ENCODE assay signal across 17 cellular contexts in genomic region chr18:61475931-61476330, GRCh38.
DNase-seq lines count a peak whose midpoint lies in the region; ATAC-seq and TF ChIP-seq lines count a peak whose summit lies in the region.
"Had no signal": no experiment of that assay in that cellular context is flagged by ENCODE, and none has a peak within 500 bp of the region (broad histone marks: within the 10 kb centered on the region; RNA-seq: fewer than 3 reads in every experiment).

No MANE protein-coding gene starts in this region.

- no CpG with 5 or more reads among the region's 5 CpGs for WGBS in trophoblast cell (ENCODE audit: extremely low coverage, insufficient coverage, insufficient read length)

- no peak overlapping the region for H2BK5ac ChIP-seq in trophoblast cell (ENCODE audit: low read depth, low read length, poor library complexity)

- no peaks in the 10 kb centered on the region for H3K36me3 ChIP-seq in trophoblast cell (ENCODE audit: control insufficient read depth in 1 of 2, insufficient read depth in 2 of 2, low read length in 2 of 2)
- no peaks in the 10 kb centered on the region for H3K36me3 ChIP-seq in osteoblast (ENCODE audit: insufficient read depth, low read length)
- H3K36me3 ChIP-seq: BLaER1, HAP-1 had no signal

- no peak for TF ChIP-seq CTCF in osteoblast (IDR thresholded peaks at IDR 0.05; ENCODE audit: extremely low read depth, low read depth, low read length)

- no peak overlapping the region for H3K4ac ChIP-seq in trophoblast cell (ENCODE audit: low read depth, low read length)

- no peaks in the 10 kb centered on the region for H4K20me1 ChIP-seq in osteoblast (ENCODE audit: insufficient read depth, low read length)
- H4K20me1 ChIP-seq: BLaER1 had no signal

- peaks cover 8% of the 10 kb centered on the region for H3K79me1 ChIP-seq in trophoblast cell (ENCODE audit: low read length)

- H3K27ac ChIP-seq in trophoblast cell (ENCODE audit: low read depth, low read length) (peak overlapping the region; percentile 50), osteoblast (ENCODE audit: low read depth, low read length) (no peak overlapping the region)
- H3K27ac ChIP-seq: BLaER1, KMS-11 had no signal

- no peak overlapping the region for H2AK5ac ChIP-seq in trophoblast cell (ENCODE audit: low read length)

- no peak overlapping the region for H4K8ac ChIP-seq in trophoblast cell (ENCODE audit: low read depth, low read length)

- no peak overlapping the region for H2BK120ac ChIP-seq in trophoblast cell (ENCODE audit: insufficient read depth, low read length, poor library complexity)

- H3K4me1 ChIP-seq in trophoblast cell (ENCODE audit: control insufficient read depth in 1 of 2, insufficient read depth in 2 of 2, low read length in 2 of 2) (peaks cover 8 to 11% of the 10 kb centered on the region in 2 experiments), osteoblast (ENCODE audit: insufficient read depth, low read length) (no peaks in the 10 kb centered on the region)
- H3K4me1 ChIP-seq: BLaER1, HAP-1 had no signal

- H3K4me2 ChIP-seq in trophoblast cell (ENCODE audit: low read length) (no peak overlapping the region), osteoblast (ENCODE audit: insufficient read depth, low read length) (no peak overlapping the region)
- H3K4me2 ChIP-seq: BLaER1, KMS-11 had no signal

- H3K9me3 ChIP-seq in trophoblast cell (ENCODE audit: insufficient read depth, low read depth, low read length) (no peaks in the 10 kb centered on the region), osteoblast (ENCODE audit: low read depth, low read length) (no peaks in the 10 kb centered on the region)
- H3K9me3 ChIP-seq: BLaER1, HAP-1 had no signal

- no peak overlapping the region for H3K9ac ChIP-seq in trophoblast cell (ENCODE audit: low read length)
- H3K9ac ChIP-seq: BLaER1, KMS-11 had no signal

- H3K14ac ChIP-seq in trophoblast cell (ENCODE audit: low read length), result no peak overlapping the region

- H3K4me3 ChIP-seq in trophoblast cell (ENCODE audit: low read depth, low read length) (no peak overlapping the region), osteoblast (ENCODE audit: insufficient read depth, low read length) (no peak overlapping the region)
- H3K4me3 ChIP-seq: BLaER1, GM12878, HAP-1 had no signal

- no peak overlapping the region for H3K18ac ChIP-seq in trophoblast cell (ENCODE audit: low read length)

- no peaks in the 10 kb centered on the region for H3K79me2 ChIP-seq in trophoblast cell (ENCODE audit: control insufficient read depth, insufficient read depth, low read length, poor library complexity)
- no peaks in the 10 kb centered on the region for H3K79me2 ChIP-seq in osteoblast (ENCODE audit: insufficient read depth, low read length)

- H3K23ac ChIP-seq in trophoblast cell (ENCODE audit: low read length), result no peak overlapping the region

- DNase-seq in EL (peak; percentile 17), HT1080 (ENCODE audit: low read depth) (peak; percentile 8), astrocyte of the hippocampus (ENCODE audit: low read depth, low spot score) (peak; percentile 29), trophoblast cell (peak; percentile 44 to 61), osteoblast (ENCODE audit: insufficient read length, low spot score, missing footprints) (no peak), NCI-H1436 (lab: John Stamatoyannopoulos, UW) (no peak)
- DNase-seq: AML-193; CD4-positive, alpha-beta memory T cell; COR-L47; DMS 273 treated with DMSO at 0.1 percent for 48 hours; DMS53; DND-41 had no signal

- H2BK12ac ChIP-seq in trophoblast cell (ENCODE audit: low read length), result peak overlapping the region; percentile 71

- H4K91ac ChIP-seq in trophoblast cell (ENCODE audit: low read depth, low read length), result no peak overlapping the region

- H3K27me3 ChIP-seq in trophoblast cell (ENCODE audit: insufficient read depth, low read length), result no peaks in the 10 kb centered on the region
- peaks cover 7% of the 10 kb centered on the region for H3K27me3 ChIP-seq in osteoblast (ENCODE audit: insufficient read depth, low read length)
- H3K27me3 ChIP-seq: BLaER1 had no signal

- no peak overlapping the region for H4K12ac ChIP-seq in trophoblast cell (ENCODE audit: low read depth, low read length)

- no peak for ATAC-seq in GM21447 (IDR thresholded peaks at IDR 0.05; ENCODE audit: unreplicated experiment)
- ATAC-seq: GM12878 had no signal

- H2AFZ ChIP-seq in trophoblast cell (ENCODE audit: insufficient read depth, low read length, poor library complexity) (no peak overlapping the region), osteoblast (ENCODE audit: low read length) (no peak overlapping the region)

Comparison
In these comparisons a context has a peak if more than half of its experiments do, and no peak if none do; other contexts are left out.
1. DNase-seq: peak in EL (single experiment), HT1080 (single experiment), astrocyte of the hippocampus (single experiment) and trophoblast cell (2 of 2); none in osteoblast (single experiment) and NCI-H1436 (single experiment).